Comparison of ENCODE assay signal across 14 cellular contexts in genomic region chr4:118729287-118730286, GRCh38.
DNase-seq lines count a peak whose midpoint lies in the region; ATAC-seq and TF ChIP-seq lines count a peak whose summit lies in the region.
"Had no signal": no experiment of that assay in that cellular context is flagged by ENCODE, and none has a peak within 500 bp of the region (broad histone marks: within the 10 kb centered on the region; RNA-seq: fewer than 3 reads in every experiment).

No MANE protein-coding gene starts in this region.

- no peaks in the 10 kb centered on the region for H3K4me1 ChIP-seq in DND-41 (ENCODE audit: insufficient read depth, low read length)

- no peak overlapping the region for H3K4me2 ChIP-seq in DND-41 (ENCODE audit: insufficient read depth, low read length)
- H3K4me2 ChIP-seq: PC-9 had no signal

- CTCF ChIA-PET in AG04449 (lab: Yijun Ruan, JAX), result interaction anchor here (0.9 to 1.9 kb wide), 4 partner anchors 10 to 28 kb away, joined by 3 to 7 read pairs (median 4); no protein-coding TSS in a partner anchor

- no peaks in the 10 kb centered on the region for H3K79me2 ChIP-seq in DND-41 (ENCODE audit: insufficient read depth, low read length)

- no peaks in the 10 kb centered on the region for H4K20me1 ChIP-seq in DND-41 (ENCODE audit: insufficient read depth, low read length)

- H3K9ac ChIP-seq in DND-41 (ENCODE audit: low read depth, low read length), result no peak overlapping the region

- ATAC-seq in DND-41 (ENCODE audit: insufficient read depth, low read depth) (peak; percentile 61; the same call in 2 of the 3 replicates), HG02759 (IDR thresholded peaks at IDR 0.05; ENCODE audit: unreplicated experiment) (no peak), GM19397 (IDR thresholded peaks at IDR 0.05; ENCODE audit: unreplicated experiment) (no peak), GM18505 (IDR thresholded peaks at IDR 0.05; ENCODE audit: unreplicated experiment) (no peak)

- no peak for TF ChIP-seq CTCF in AG04449 (IDR thresholded peaks at IDR 0.05; ENCODE audit: insufficient read depth, low read length, missing control alignments)
- no peak for TF ChIP-seq CTCF in DND-41 (IDR thresholded peaks at IDR 0.05; ENCODE audit: borderline replicate concordance, extremely low read depth, low read length, poor library complexity, severe bottlenecking)
- no peak for TF ChIP-seq CTCF in WI38 (IDR thresholded peaks at IDR 0.05; ENCODE audit: low read depth, low read length)

- no peak overlapping the region for H3K27ac ChIP-seq in DND-41 (ENCODE audit: low read length)
- H3K27ac ChIP-seq: PC-9 had no signal

- H3K36me3 ChIP-seq in DND-41 (ENCODE audit: insufficient read depth, low read length), result peaks cover 65% of the 10 kb centered on the region

- no peak overlapping the region for H2AFZ ChIP-seq in DND-41 (ENCODE audit: low read depth, low read length)
- H2AFZ ChIP-seq: PC-9 had no signal

- H3K4me3 ChIP-seq in AG04449 (ENCODE audit: low read depth, low read length), result no peak overlapping the region; the same call in none of the 2 replicates
- H3K4me3 ChIP-seq in DND-41 (ENCODE audit: low read depth in 1 of 2, low read length in 2 of 2), result no peak overlapping the region
- peak overlapping the region; percentile 28; the same call in 1 of the 2 replicates for H3K4me3 ChIP-seq in WI38 (ENCODE audit: low read depth, low read length)
- H3K4me3 ChIP-seq: PC-9 had no signal

- TF ChIP-seq POLR2A in GM18505 (IDR thresholded peaks at IDR 0.05; ENCODE audit: borderline replicate concordance, extremely low read depth, insufficient read depth, insufficient read length), result no peak

- POLR2A ChIA-PET in AG04449 (lab: Yijun Ruan, JAX), result interaction anchor here (0.7 to 1.2 kb wide), 3 partner anchors 13 to 135 kb away, joined by 3 to 4 read pairs (median 3); partner anchors contain the start of gene METTL14

- DNase-seq in AG04449 (ENCODE audit: low read depth, low spot score), result peak; percentile 89
- no peak for DNase-seq in DND-41
- DNase-seq in fibroblast of peridontal ligament (ENCODE audit: extremely low read depth), result peak; percentile 82
- DNase-seq in OCI-M2 (lab: John Stamatoyannopoulos, UW; ENCODE audit: unreplicated experiment), result no peak
- DNase-seq: activated naive CD4-positive, alpha-beta T cell; cortex of kidney; kidney glomerular epithelial cell; NCI-H1105 treated with DMSO at 0.1 percent for 48 hours; PC-9; retina had no signal

- H3K9me3 ChIP-seq in DND-41 (ENCODE audit: insufficient read depth, low read length, severe bottlenecking), result no peaks in the 10 kb centered on the region

- no peaks in the 10 kb centered on the region for H3K27me3 ChIP-seq in DND-41 (ENCODE audit: insufficient read depth, low read length, poor library complexity)

Comparison
In these comparisons a context has a peak if more than half of its experiments do, and no peak if none do; other contexts are left out.
1. DNase-seq: peak in AG04449 (single experiment) and fibroblast of peridontal ligament (single experiment); none in DND-41 (single experiment) and OCI-M2 (single experiment).